Comparison of ENCODE assay signal across 20 cellular contexts in genomic region chr4:133683967-133684366, GRCh38.
A peak's percentile ranks its signal among the peaks of the same experiment; 100 is the strongest.
DNase-seq lines count a peak whose midpoint lies in the region; ATAC-seq and TF ChIP-seq lines count a peak whose summit lies in the region.
"Had no signal": no experiment of that assay in that cellular context is flagged by ENCODE, and none has a peak within 500 bp of the region (broad histone marks: within the 10 kb centered on the region; RNA-seq: fewer than 3 reads in every experiment).

No MANE protein-coding gene starts in this region.

- no peaks in the 10 kb centered on the region for H3K27me3 ChIP-seq in DND-41 (ENCODE audit: insufficient read depth, low read length, poor library complexity)
- no peaks in the 10 kb centered on the region for H3K27me3 ChIP-seq in endodermal cell (ENCODE audit: control insufficient read depth, insufficient read depth, low read length, poor library complexity, severe bottlenecking)
- H3K27me3 ChIP-seq in neural progenitor cell: no peaks in the 10 kb centered on the region
- H3K27me3 ChIP-seq: BLaER1 treated with 17β-estradiol and CSF1 and Interleukin-3, amounts not matched to agents 10 nM and 100 nM had no signal

- H3K4me1 ChIP-seq in DND-41 (ENCODE audit: insufficient read depth, low read length) (peaks cover 13% of the 10 kb centered on the region), endodermal cell (ENCODE audit: control insufficient read depth, insufficient read depth, low read length) (no peaks in the 10 kb centered on the region), neural progenitor cell (no peaks in the 10 kb centered on the region)
- H3K4me1 ChIP-seq: A549; BLaER1 treated with 17β-estradiol and CSF1 and Interleukin-3, amounts not matched to agents 10 nM and 100 nM; Caco-2 had no signal

- H3K4me2 ChIP-seq in DND-41 (ENCODE audit: insufficient read depth, low read length): no peak overlapping the region
- H3K4me2 ChIP-seq in neural progenitor cell: no peak overlapping the region
- H3K4me2 ChIP-seq: A549; BLaER1 treated with 17β-estradiol and CSF1 and Interleukin-3, amounts not matched to agents 10 nM and 100 nM had no signal

- H3K27me3 Mint-ChIP-seq in endodermal cell (ENCODE audit: insufficient read depth) (no peaks in the 10 kb centered on the region), neural progenitor cell (ENCODE audit: insufficient read depth, low read depth) (peaks cover 2% of the 10 kb centered on the region)
- H3K27me3 Mint-ChIP-seq: B cell; CD4-positive, alpha-beta T cell had no signal

- no peaks in the 10 kb centered on the region for H3K4me1 Mint-ChIP-seq in endodermal cell
- no peaks in the 10 kb centered on the region for H3K4me1 Mint-ChIP-seq in neural progenitor cell
- H3K4me1 Mint-ChIP-seq: B cell had no signal

- H3K36me3 ChIP-seq in DND-41 (ENCODE audit: insufficient read depth, low read length) (peaks cover 23% of the 10 kb centered on the region), endodermal cell (ENCODE audit: control insufficient read depth, insufficient read depth, low read length) (no peaks in the 10 kb centered on the region), neural progenitor cell (no peaks in the 10 kb centered on the region)
- H3K36me3 ChIP-seq: BLaER1 treated with 17β-estradiol and CSF1 and Interleukin-3, amounts not matched to agents 10 nM and 100 nM had no signal

- H2AFZ ChIP-seq in DND-41 (ENCODE audit: low read depth, low read length): no peak overlapping the region
- H2AFZ ChIP-seq in neural progenitor cell (replicated peaks): no peak overlapping the region

- DNase-seq in DND-41 (no peak), NCI-H446 treated with DMSO at 0.1 percent for 48 hours (lab: John Stamatoyannopoulos, UW) (peak; percentile 1), endodermal cell (no peak), SIG-M5 treated with dmso at 0.1 percent for 504 hours (lab: John Stamatoyannopoulos, UW; ENCODE audit: unreplicated experiment) (no peak), neural progenitor cell (ENCODE audit: low spot score) (no peak)
- no peak for DNase-seq in stimulated activated naive CD4-positive, alpha-beta T cell treated with Interleukin-2 at 50 U/mL for 16 hours (lab: John Stamatoyannopoulos, UW)
- DNase-seq: AML-193; Caco-2; CD4-positive, alpha-beta T cell; CD8-positive, alpha-beta T cell; DMS 273 treated with DMSO at 0.1 percent for 48 hours; DMS153; DMS53; DMS79; GF-D8 had no signal

- peak overlapping the region; percentile 79 for H3K27ac ChIP-seq in DND-41 (ENCODE audit: low read length)
- H3K27ac ChIP-seq in endodermal cell (ENCODE audit: low read depth, low read length): no peak overlapping the region
- no peak overlapping the region for H3K27ac ChIP-seq in neural progenitor cell
- H3K27ac ChIP-seq: 22Rv1; A549; BLaER1 treated with 17β-estradiol and CSF1 and Interleukin-3, amounts not matched to agents 10 nM and 100 nM; C4-2B had no signal

- no peak overlapping the region for H3K4me3 Mint-ChIP-seq in endodermal cell
- H3K4me3 Mint-ChIP-seq in neural progenitor cell: no peak overlapping the region
- H3K4me3 Mint-ChIP-seq: B cell; CD4-positive, alpha-beta T cell; CD8-positive, alpha-beta T cell had no signal

- no peak overlapping the region for H3K9ac ChIP-seq in DND-41 (ENCODE audit: low read depth, low read length)
- no peak overlapping the region for H3K9ac ChIP-seq in endodermal cell (ENCODE audit: extremely low read depth, low read length, poor library complexity, severe bottlenecking)
- no peak overlapping the region for H3K9ac ChIP-seq in neural progenitor cell
- H3K9ac ChIP-seq: BLaER1 treated with 17β-estradiol and CSF1 and Interleukin-3, amounts not matched to agents 10 nM and 100 nM had no signal

- H3K9me3 ChIP-seq in DND-41 (ENCODE audit: insufficient read depth, low read length, severe bottlenecking): peaks cover 41% of the 10 kb centered on the region
- H3K9me3 ChIP-seq in endodermal cell (ENCODE audit: control insufficient read depth, low read length): peaks cover 32% of the 10 kb centered on the region
- no peaks in the 10 kb centered on the region for H3K9me3 ChIP-seq in neural progenitor cell (ENCODE audit: low read depth)
- H3K9me3 ChIP-seq: A549, Caco-2 had no signal

- H3F3A ChIP-seq in neural progenitor cell (ENCODE audit: low read depth): no peaks in the 10 kb centered on the region

- H3K4me3 ChIP-seq in DND-41 (ENCODE audit: low read depth in 1 of 2, low read length in 2 of 2) (peak overlapping the region in 1 of 2 experiments; percentile 39; a peak in 1 of 4 replicates), endodermal cell (ENCODE audit: low read length) (peak overlapping the region; percentile 4), neural progenitor cell (no peak overlapping the region)
- H3K4me3 ChIP-seq: A549; BLaER1 treated with 17β-estradiol and CSF1 and Interleukin-3, amounts not matched to agents 10 nM and 100 nM had no signal

- WGBS in endodermal cell (ENCODE audit: insufficient coverage in 1 of 2, insufficient read length in 1 of 2), 2 experiments: 89 to 93% methylated on average over 3 to 6 of the region's 6 CpGs

- peaks cover 62% of the 10 kb centered on the region for H3K9me3 Mint-ChIP-seq in endodermal cell
- peaks cover 29% of the 10 kb centered on the region for H3K9me3 Mint-ChIP-seq in neural progenitor cell

- no peak overlapping the region for H3K27ac Mint-ChIP-seq in endodermal cell
- no peak overlapping the region for H3K27ac Mint-ChIP-seq in neural progenitor cell
- H3K27ac Mint-ChIP-seq: B cell; CD4-positive, alpha-beta T cell; CD8-positive, alpha-beta T cell had no signal

- 0 out of 3 replicates have a peak, but pooled peaks have one; percentile 9 for ATAC-seq in DND-41 (ENCODE audit: insufficient read depth, low read depth)
- ATAC-seq: A549; CD8-positive, alpha-beta T cell had no signal

- TF ChIP-seq CTCF in DND-41 (IDR thresholded peaks at IDR 0.05; ENCODE audit: borderline replicate concordance, extremely low read depth, low read length, poor library complexity, severe bottlenecking) (no peak), endodermal cell (conservative IDR thresholded peaks at IDR 0.05) (no peak), neural progenitor cell (IDR thresholded peaks at IDR 0.05) (no peak)

- H4K20me1 ChIP-seq in DND-41 (ENCODE audit: insufficient read depth, low read length) (no peaks in the 10 kb centered on the region), neural progenitor cell (ENCODE audit: low read depth) (no peaks in the 10 kb centered on the region)
- H4K20me1 ChIP-seq: BLaER1 treated with 17β-estradiol and CSF1 and Interleukin-3, amounts not matched to agents 10 nM and 100 nM had no signal

- H3K36me3 Mint-ChIP-seq in endodermal cell (ENCODE audit: low read depth) (peaks cover 5% of the 10 kb centered on the region), neural progenitor cell (no peaks in the 10 kb centered on the region)
- H3K36me3 Mint-ChIP-seq: CD8-positive, alpha-beta T cell had no signal

- H3K79me2 ChIP-seq in DND-41 (ENCODE audit: insufficient read depth, low read length) (no peaks in the 10 kb centered on the region), neural progenitor cell (ENCODE audit: low read depth) (no peaks in the 10 kb centered on the region)
